Comparison of ENCODE assay signal across 12 cellular contexts in genomic region chr5:132485641-132486317, GRCh38. TPM values are rescaled to one million over a fixed set of nuclear protein-coding genes. Genes with fewer than 3 reads are reported as not detected.
A peak's percentile ranks its signal among the peaks of the same experiment; 100 is the strongest.
DNase-seq lines count a peak whose midpoint lies in the region; ATAC-seq and TF ChIP-seq lines count a peak whose summit lies in the region.
"Had no signal": no experiment of that assay in that cellular context is flagged by ENCODE, and none has a peak within 500 bp of the region (broad histone marks: within the 10 kb centered on the region; RNA-seq: fewer than 3 reads in every experiment).

No MANE protein-coding gene starts in this region.

- H3K9me3 ChIP-seq in left ventricle myocardium inferior (replicated peaks) (no peaks in the 10 kb centered on the region), upper lobe of right lung (no peaks in the 10 kb centered on the region)

- DNase-seq in left ventricle myocardium inferior (no peak), Right ventricle myocardium superior (no peak), memory B cell (ENCODE audit: low spot score in 2 of 2) (peak in 1 of 2 donors; percentile 12), upper lobe of right lung (peak; percentile 59), DMS79 treated with DMSO at 0.1 percent for 48 hours (lab: John Stamatoyannopoulos, UW) (no peak), DMS153 treated with DMSO at 0.1 percent for 48 hours (lab: John Stamatoyannopoulos, UW; ENCODE audit: unreplicated experiment) (no peak), kidney tubule cell (ENCODE audit: low spot score) (no peak)
- peak; percentile 23 for DNase-seq in activated naive CD4-positive, alpha-beta T cell treated with anti-CD3 and anti-CD28 coated beads, Interleukin-2, amount 50 U/mL, for 16 hours
- DNase-seq: NCI-H1694 had no signal

- H3K36me3 ChIP-seq in left ventricle myocardium inferior (peaks cover 70% of the 10 kb centered on the region), upper lobe of right lung (peaks cover 79% of the 10 kb centered on the region)

- peak overlapping the region; percentile 25 for H3K27ac ChIP-seq in left ventricle myocardium inferior (replicated peaks)
- H3K27ac ChIP-seq in upper lobe of right lung, result peak overlapping the region; percentile 58

- H3K27me3 ChIP-seq in left ventricle myocardium inferior (ENCODE audit: low read depth) (no peaks in the 10 kb centered on the region), upper lobe of right lung (no peaks in the 10 kb centered on the region)
- H3K27me3 ChIP-seq: dorsolateral prefrontal cortex had no signal

- H3K4me3 ChIP-seq in left ventricle myocardium inferior (no peak overlapping the region), upper lobe of right lung (no peak overlapping the region)

- no peaks in the 10 kb centered on the region for H3K27me3 Mint-ChIP-seq in memory B cell

- peaks cover 77% of the 10 kb centered on the region for H3K4me1 ChIP-seq in left ventricle myocardium inferior
- H3K4me1 ChIP-seq in upper lobe of right lung, result peaks cover 57% of the 10 kb centered on the region

- peaks cover 41% of the 10 kb centered on the region for H3K36me3 Mint-ChIP-seq in memory B cell

- peaks cover 45% of the 10 kb centered on the region for H3K4me1 Mint-ChIP-seq in memory B cell

- peak overlapping the region; percentile 95 for H3K27ac Mint-ChIP-seq in memory B cell
- H3K27ac Mint-ChIP-seq: nephron had no signal

- intact Hi-C loops in left ventricle myocardium inferior (cut with micrococcal nuclease) (no loop called here), Right ventricle myocardium superior (cut with DNase I) (loop anchor here (5.0 kb wide), 1 partner anchor 68 kb away; no protein-coding TSS in a partner anchor), upper lobe of right lung (cut with DNase I) (loop anchor here (5.0 kb wide), 1 partner anchor 68 kb away; no protein-coding TSS in a partner anchor)

- TF ChIP-seq CTCF in left ventricle myocardium inferior (IDR thresholded peaks at IDR 0.05; ENCODE audit: borderline replicate concordance), result no peak
- TF ChIP-seq CTCF in upper lobe of right lung (IDR thresholded peaks at IDR 0.05), result no peak

- peak overlapping the region; percentile 51 for H3K4me3 Mint-ChIP-seq in memory B cell
- H3K4me3 Mint-ChIP-seq: nephron had no signal

- H3K9me3 Mint-ChIP-seq in memory B cell, result no peaks in the 10 kb centered on the region
- H3K9me3 Mint-ChIP-seq: nephron had no signal

- ATAC-seq in Right ventricle myocardium superior (ENCODE audit: poor library complexity) (no peak), memory B cell (ENCODE audit: low read depth) (no peak), upper lobe of right lung (no peak)

RNA-seq across cellular contexts. Expression of gene IRF1, which starts 4.8 kb away (rescaled TPM):
- total RNA-seq in left ventricle myocardium inferior (10.9 TPM), Right ventricle myocardium superior (12.5 TPM), upper lobe of right lung (59.5 TPM)

RNA-seq across cellular contexts. Expression of gene IL5, which starts 57.5 kb away (rescaled TPM):
- total RNA-seq in left ventricle myocardium inferior, result not detected
- not detected for total RNA-seq in Right ventricle myocardium superior
- not detected for total RNA-seq in upper lobe of right lung
- total RNA-seq: dorsolateral prefrontal cortex, temporal lobe had no signal

Comparison
In these comparisons a context has a peak if more than half of its experiments do, and no peak if none do; other contexts are left out.
1. DNase-seq: peak in activated naive CD4-positive, alpha-beta T cell treated with anti-CD3 and anti-CD28 coated beads, Interleukin-2, amount 50 U/mL, for 16 hours (single experiment) and upper lobe of right lung (single experiment); none in left ventricle myocardium inferior (single experiment), Right ventricle myocardium superior (single experiment), DMS79 treated with DMSO at 0.1 percent for 48 hours (single experiment), DMS153 treated with DMSO at 0.1 percent for 48 hours (single experiment) and kidney tubule cell (single experiment).